In the genomic region with DNA sequence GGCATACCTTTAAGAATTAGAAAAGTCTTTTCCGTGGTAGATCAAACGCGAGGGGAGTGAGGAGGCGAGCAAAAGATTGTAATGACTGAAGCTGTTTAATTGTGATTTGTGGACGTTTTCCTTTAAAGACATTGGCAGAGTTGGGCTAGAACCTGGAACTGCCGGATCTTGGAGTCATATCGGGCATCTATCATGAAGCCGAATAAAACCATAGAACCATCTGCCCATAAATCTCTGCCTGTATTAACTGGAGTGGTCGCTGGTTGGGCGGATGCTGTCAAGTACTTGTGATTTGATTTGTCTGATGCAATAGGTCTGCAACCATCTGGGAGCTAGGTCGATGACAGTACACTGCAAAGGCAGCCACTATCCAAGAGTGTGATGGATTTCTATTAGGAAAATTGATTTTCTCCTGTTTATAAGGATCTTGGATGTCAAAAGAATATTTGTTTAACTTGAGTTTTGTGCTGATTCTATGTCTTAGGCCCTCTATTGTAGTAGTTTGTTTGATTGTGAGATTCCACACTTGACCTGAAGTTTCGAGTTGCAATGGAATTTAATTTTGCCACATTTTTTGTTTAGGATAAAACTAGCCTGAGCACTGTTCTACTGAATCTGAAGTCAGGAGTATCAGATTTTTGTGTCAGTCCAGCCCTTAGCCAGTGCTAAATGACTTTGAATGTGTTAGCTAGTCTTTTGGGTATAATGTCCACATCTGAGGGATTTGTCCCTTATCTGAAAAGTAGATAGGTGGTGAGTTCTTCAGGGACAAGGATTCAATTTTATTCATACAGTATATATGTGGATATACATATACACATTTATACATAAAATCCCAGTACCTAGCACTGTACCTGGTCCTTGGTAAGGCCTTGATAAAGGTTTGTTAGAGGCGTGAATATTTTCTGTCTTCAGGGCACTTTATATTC, we compare ENCODE assay signal across 8 cellular contexts. TPM values are rescaled to one million over a fixed set of nuclear protein-coding genes. Genes with fewer than 3 reads are reported as not detected.
DNase-seq lines count a peak whose midpoint lies in the region; ATAC-seq and TF ChIP-seq lines count a peak whose summit lies in the region.

No MANE protein-coding gene starts in this region.

- TF ChIP-seq CTCF in right atrium auricular region (IDR thresholded peaks at IDR 0.05): no peak
- no peak for TF ChIP-seq CTCF in retinal pigment epithelial cell (conservative IDR thresholded peaks at IDR 0.05; ENCODE audit: low read depth, low read length)

- H3K27me3 ChIP-seq in adipocyte (replicated peaks; ENCODE audit: control insufficient read depth, insufficient read depth, low read length) (no peaks in the 10 kb centered on the region), right atrium auricular region (no peaks in the 10 kb centered on the region)

- H3K9ac ChIP-seq in adipocyte (ENCODE audit: low read length): peak overlapping the region; percentile 99

- no peak for ATAC-seq in HG02571 (IDR thresholded peaks at IDR 0.05; ENCODE audit: unreplicated experiment)
- ATAC-seq in HG03565 (IDR thresholded peaks at IDR 0.05; ENCODE audit: unreplicated experiment): no peak

- H3K9me3 ChIP-seq in adipocyte (ENCODE audit: control insufficient read depth, low read length) (no peaks in the 10 kb centered on the region), right atrium auricular region (no peaks in the 10 kb centered on the region)

- H3K4me1 ChIP-seq in adipocyte (ENCODE audit: control insufficient read depth, insufficient read depth, low read length) (peaks cover 26% of the 10 kb centered on the region), right atrium auricular region (peaks cover 0 to 40% of the 10 kb centered on the region in 2 donors)

- peak overlapping the region; percentile 92 to 96 for H3K27ac ChIP-seq in right atrium auricular region

- H3K4me3 ChIP-seq in Jurkat, Clone E6-1 (ENCODE audit: low read length): peak overlapping the region; percentile 77
- peak overlapping the region; percentile 100 for H3K4me3 ChIP-seq in adipocyte (ENCODE audit: low read length)
- peak overlapping the region; percentile 75 to 88 for H3K4me3 ChIP-seq in right atrium auricular region
- H3K4me3 ChIP-seq in retinal pigment epithelial cell (ENCODE audit: low read length): peak overlapping the region; percentile 95

- DNase-seq in Daoy (ENCODE audit: low read depth): peak; percentile 79
- no peak for DNase-seq in Jurkat, Clone E6-1 (ENCODE audit: low read depth, low spot score)
- peak; percentile 96 for DNase-seq in RKO (ENCODE audit: low spot score)
- peak; percentile 96 for DNase-seq in adipocyte (ENCODE audit: low read depth)
- DNase-seq in right atrium auricular region (ENCODE audit: low spot score): peak; percentile 69
- DNase-seq in retinal pigment epithelial cell (ENCODE audit: low read depth): peak; percentile 52

- H3K36me3 ChIP-seq in adipocyte (ENCODE audit: control insufficient read depth, insufficient read depth, low read length, severe bottlenecking) (peaks cover 9% of the 10 kb centered on the region), right atrium auricular region (no peaks in the 10 kb centered on the region)

RNA-seq across cellular contexts. Expression of a gene that starts 1.2 kb away (rescaled TPM):
- 287 and 323 TPM in 2 replicates for total RNA-seq in Daoy (2014; rRNA removed; shearing (Covaris generic))
- polyA plus RNA-seq in Jurkat, Clone E6-1 (2012; ENCODE audit: insufficient read depth, insufficient read length): 155 TPM
- 100 to 1,000 TPM; 108 to 130 TPM for total RNA-seq in right atrium auricular region

RNA-seq across cellular contexts. Expression of a gene that starts 34.4 kb away (rescaled TPM):
- 0.97 and 1.0 TPM in 2 replicates for total RNA-seq in Daoy (2014; rRNA removed; shearing (Covaris generic))
- polyA plus RNA-seq in Jurkat, Clone E6-1 (2012; ENCODE audit: insufficient read depth, insufficient read length): 13.5 TPM
- total RNA-seq in right atrium auricular region: 10 to 100 TPM; 20.2 to 23.7 TPM

Comparison
In these comparisons a context has a peak if more than half of its experiments do, and no peak if none do; other contexts are left out.
1. RNA of a gene that starts 34.4 kb away (total RNA-seq): 20.2 to 23.7 TPM in right atrium auricular region; 0.97 to 1.0 TPM in Daoy; every median in the first group is over 10 times any median in the second.
2. Peak in every context shown above with its lines, with median percentiles within 50 percentile points of each other: H3K4me3 ChIP-seq.